In the genomic region with DNA sequence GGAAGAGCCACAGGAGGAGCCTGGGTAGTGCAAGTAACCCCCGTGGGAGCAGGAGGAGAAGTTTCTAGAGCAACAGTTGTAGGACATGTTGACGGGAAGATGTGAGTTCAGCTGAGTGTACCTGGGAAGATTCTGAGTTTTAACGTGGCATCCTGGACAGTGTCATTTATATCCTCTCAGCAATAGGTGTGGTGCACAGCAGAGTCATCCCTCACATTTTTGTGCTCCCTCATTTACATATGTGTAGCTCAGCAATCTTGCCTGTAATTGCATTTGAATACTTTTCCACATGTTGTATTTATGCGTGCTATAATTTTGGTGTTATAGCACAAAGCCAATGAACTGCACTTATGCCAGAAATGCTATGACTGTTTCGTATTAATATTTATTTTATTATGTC, we compare ENCODE assay signal across 1 cellular context.
TF ChIP-seq lines count a peak whose summit lies in the region.

KRTAP13-3 (minus strand) TSS at position 101 of the 400 bp plus-strand sequence; CDS start at position 87, 14 bp downstream.

TF ChIP-seq in WTC11, 78 proteins besides CTCF, POLR2A, EP300 and RAD21:
- no peak for TF ChIP-seq ZNF423 (CRISPR knock-in tag; IDR thresholded peaks at IDR 0.05)
